ENCODE assay signal across 8 cellular contexts in the genomic region with DNA sequence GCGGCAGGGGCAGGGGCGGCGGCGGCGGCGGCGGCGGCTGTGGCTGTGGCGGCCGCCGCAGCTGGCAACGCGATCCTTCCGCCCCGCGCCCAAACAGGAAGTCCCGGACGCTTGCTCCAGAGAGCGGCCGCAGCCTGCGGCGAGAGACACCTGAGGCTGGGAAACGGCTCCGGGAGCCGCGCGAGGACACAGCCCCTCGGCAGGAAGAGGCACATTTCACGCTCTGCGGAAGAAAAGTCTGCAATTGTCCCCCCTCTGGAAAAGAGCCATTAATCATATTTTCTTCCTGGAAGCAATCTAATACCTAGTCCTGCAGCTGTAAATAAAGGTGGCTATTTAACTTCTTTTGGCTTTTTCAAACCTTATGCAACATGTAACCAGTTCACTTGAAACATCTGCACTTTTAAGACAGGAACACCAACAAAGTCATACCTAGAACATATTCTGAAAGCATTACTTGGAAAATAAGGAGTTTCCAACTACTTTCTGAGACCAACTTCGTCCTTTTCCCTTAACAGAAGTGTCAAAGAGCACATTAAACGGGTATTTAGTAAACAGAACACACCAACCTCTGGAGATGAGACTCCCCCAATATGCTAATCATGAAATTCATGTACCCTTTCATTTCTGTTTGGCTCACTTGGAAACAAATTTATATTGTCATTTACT.
DNase-seq lines count a peak whose midpoint lies in the region; ATAC-seq, FAIRE-seq and TF ChIP-seq lines count a peak whose summit lies in the region.

No MANE protein-coding gene starts in this region.

- peaks cover 0 to 2% (median 0%) of the 10 kb centered on the region in 8 donors for H3K9me3 Mint-ChIP-seq in CD4-positive, alpha-beta memory T cell
- H3K9me3 Mint-ChIP-seq in HFFc6 = no peaks in the 10 kb centered on the region
- no peaks in the 10 kb centered on the region for H3K9me3 Mint-ChIP-seq in activated naive CD8-positive, alpha-beta T cell (ENCODE audit: low read depth)

- POLR2A ChIA-PET in CD4-positive, alpha-beta memory T cell (lab: Charles Lee; ENCODE audit: partially characterized antibody) = interaction anchor here (0.9 to 5.2 kb wide), 15 partner anchors 12 to 582 kb away, joined by 3 to 50 read pairs (median 6); a partner anchor contains a TSS

- no peaks in the 10 kb centered on the region for H3K36me3 ChIP-seq in CD4-positive, alpha-beta memory T cell (ENCODE audit: insufficient read depth, low read length)

- H3K36me3 Mint-ChIP-seq in CD4-positive, alpha-beta memory T cell = peaks cover 0 to 17% of the 10 kb centered on the region in 2 donors
- H3K36me3 Mint-ChIP-seq in HFFc6 (ENCODE audit: low read depth) = no peaks in the 10 kb centered on the region
- H3K36me3 Mint-ChIP-seq in activated naive CD8-positive, alpha-beta T cell = no peaks in the 10 kb centered on the region

- no peak for ATAC-seq in GM21529 (IDR thresholded peaks at IDR 0.05; ENCODE audit: unreplicated experiment)

- no peaks in the 10 kb centered on the region for H3K27me3 Mint-ChIP-seq in CD4-positive, alpha-beta memory T cell
- H3K27me3 Mint-ChIP-seq in HFFc6 (ENCODE audit: insufficient read depth) = peaks cover 3% of the 10 kb centered on the region; the same call in 1 of the 2 replicates
- H3K27me3 Mint-ChIP-seq in activated naive CD8-positive, alpha-beta T cell = no peaks in the 10 kb centered on the region

- 0 out of 2 replicates have a peak, but pooled peaks have one; percentile 49 for TF ChIP-seq CTCF in HFFc6 (IDR thresholded peaks at IDR 0.05)

- FAIRE-seq in islet of Langerhans (lab: Jason Lieb, UNC) = peak; percentile 64

- H3K4me3 Mint-ChIP-seq in CD4-positive, alpha-beta memory T cell = peak overlapping the region; percentile 86 to 100 (median 92)
- H3K4me3 Mint-ChIP-seq in HFFc6 = peak overlapping the region; percentile 99
- peak overlapping the region; percentile 87 for H3K4me3 Mint-ChIP-seq in activated naive CD8-positive, alpha-beta T cell

- H3K9me3 ChIP-seq in CD4-positive, alpha-beta memory T cell (ENCODE audit: control insufficient read depth in 1 of 2, low read length in 2 of 2) = no peaks in the 10 kb centered on the region

- no peak for DNase-seq in CD4-positive, alpha-beta memory T cell
- DNase-seq in HFFc6 (no peak), substantia nigra (lab: John Stamatoyannopoulos, UW) (peak in 1 of 49 donors; percentile 62), NCI-H446 treated with DMSO at 0.1 percent for 48 hours (lab: John Stamatoyannopoulos, UW) (no peak)
- DNase-seq in activated CD4-positive, alpha-beta T cell treated with anti-CD3 and anti-CD28 coated beads for 1 hour = no peak

- CTCF ChIA-PET in CD4-positive, alpha-beta memory T cell (lab: Charles Lee; ENCODE audit: partially characterized antibody) = interaction anchor here (0.9 to 3.9 kb wide), 3 partner anchors 16 to 227 kb away, joined by 3 to 29 read pairs (median 9); no protein-coding TSS in a partner anchor

- no peaks in the 10 kb centered on the region for H3K27me3 ChIP-seq in CD4-positive, alpha-beta memory T cell (ENCODE audit: insufficient read depth, low read length)

- H3K4me3 ChIP-seq in CD4-positive, alpha-beta memory T cell (ENCODE audit: low read length in 2 of 2) = peak overlapping the region; percentile 1 to 99

- peaks cover 24 to 48% (median 33%) of the 10 kb centered on the region in 4 donors for H3K4me1 Mint-ChIP-seq in CD4-positive, alpha-beta memory T cell
- peaks cover 38% of the 10 kb centered on the region for H3K4me1 Mint-ChIP-seq in HFFc6 (ENCODE audit: low read depth)
- H3K4me1 Mint-ChIP-seq in activated naive CD8-positive, alpha-beta T cell (ENCODE audit: low read depth) = peaks cover 40% of the 10 kb centered on the region

- H3K4me1 ChIP-seq in CD4-positive, alpha-beta memory T cell (ENCODE audit: insufficient read depth, low read length) = peaks cover 33% of the 10 kb centered on the region

- H3K27ac ChIP-seq in CD4-positive, alpha-beta memory T cell (ENCODE audit: low read depth, low read length) = peak overlapping the region; percentile 96
- H3K27ac ChIP-seq in substantia nigra (ENCODE audit: low read depth, low read length, poor library complexity, severe bottlenecking) = peak overlapping the region; percentile 92

- peak overlapping the region; percentile 82 to 97 (median 93) for H3K27ac Mint-ChIP-seq in CD4-positive, alpha-beta memory T cell
- peak overlapping the region; percentile 97 for H3K27ac Mint-ChIP-seq in HFFc6
- peak overlapping the region; percentile 92 for H3K27ac Mint-ChIP-seq in activated naive CD8-positive, alpha-beta T cell

- intact Hi-C loops in CD4-positive, alpha-beta memory T cell (cut with micrococcal nuclease) = loop anchor here (1.0 to 5.0 kb wide), 4 partner anchors 54 to 1068 kb away; a partner anchor contains a TSS
